In the genomic region with DNA sequence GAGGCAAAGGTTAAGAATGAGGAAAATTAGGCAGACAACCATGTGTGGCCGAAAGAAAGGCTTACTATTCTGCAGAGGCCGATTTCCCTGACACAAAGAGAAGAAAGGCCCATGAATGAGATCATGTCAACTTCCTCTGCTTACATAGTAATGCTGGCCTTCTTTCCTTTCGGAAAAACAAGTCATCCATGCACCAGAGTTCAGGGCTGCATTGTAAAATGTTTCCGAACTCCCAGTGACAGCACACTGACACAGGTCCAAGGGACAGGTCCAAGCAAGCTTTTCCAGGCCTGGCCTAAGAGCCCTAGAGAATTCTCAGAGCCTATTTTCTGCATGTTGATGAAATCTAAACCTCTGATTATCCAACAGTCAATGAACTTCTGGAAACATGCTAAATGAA, we compare ENCODE assay signal across 1 cellular context.
TF ChIP-seq lines count a peak whose summit lies in the region.

No MANE protein-coding gene starts in this region.

TF ChIP-seq in HepG2, 621 proteins besides CTCF, POLR2A, EP300 and RAD21 (continued from another document):
- TF ChIP-seq ZGPAT (CRISPR knock-in tag; IDR thresholded peaks at IDR 0.05) (no peak), ZNF234 (CRISPR knock-in tag; conservative IDR thresholded peaks at IDR 0.05) (no peak), ELF1 (CRISPR knock-in tag; IDR thresholded peaks at IDR 0.05) (peak; percentile 52; the same call in 1 of the 2 replicates), ZNF567 (CRISPR knock-in tag; IDR thresholded peaks at IDR 0.05; ENCODE audit: borderline replicate concordance) (no peak), FOXK2 (IDR thresholded peaks at IDR 0.05) (no peak), ZNF430 (CRISPR knock-in tag; IDR thresholded peaks at IDR 0.05) (no peak), CREB3 (CRISPR knock-in tag; IDR thresholded peaks at IDR 0.05) (no peak), TBX2 (CRISPR knock-in tag; IDR thresholded peaks at IDR 0.05; ENCODE audit: borderline replicate concordance) (peak; percentile 74; the same call in 1 of the 2 replicates), SMYD3 (CRISPR knock-in tag; IDR thresholded peaks at IDR 0.05) (no peak), DPF2 (CRISPR knock-in tag; IDR thresholded peaks at IDR 0.05; ENCODE audit: borderline replicate concordance, low read depth) (peak; percentile 59; the same call in 1 of the 2 replicates), CHD2 (IDR thresholded peaks at IDR 0.05; ENCODE audit: low read depth, low read length) (no peak), KDM3A (CRISPR knock-in tag; IDR thresholded peaks at IDR 0.05; ENCODE audit: low read depth) (no peak), HNRNPLL (IDR thresholded peaks at IDR 0.05; ENCODE audit: low read depth, low read length, poor library complexity, severe bottlenecking) (no peak), ZNF879 (CRISPR knock-in tag; IDR thresholded peaks at IDR 0.05) (no peak), ZKSCAN8 (CRISPR knock-in tag; IDR thresholded peaks at IDR 0.05; ENCODE audit: borderline replicate concordance) (no peak), NAIF1 (CRISPR knock-in tag; IDR thresholded peaks at IDR 0.05; ENCODE audit: borderline replicate concordance) (no peak), TCF7 (IDR thresholded peaks at IDR 0.05; ENCODE audit: low read depth) (peak; percentile 44; the same call in 1 of the 2 replicates), ZNF644 (CRISPR knock-in tag; IDR thresholded peaks at IDR 0.05; ENCODE audit: low read depth) (0 out of 2 replicates have a peak, but pooled peaks have one; percentile 14), NFE2 (CRISPR knock-in tag; IDR thresholded peaks at IDR 0.05) (no peak), ZNF232 (CRISPR knock-in tag; IDR thresholded peaks at IDR 0.05; ENCODE audit: borderline replicate concordance) (no peak), ZNF737 (CRISPR knock-in tag; IDR thresholded peaks at IDR 0.05; ENCODE audit: borderline replicate concordance) (no peak), ZNF574 (CRISPR knock-in tag; IDR thresholded peaks at IDR 0.05) (0 out of 2 replicates have a peak, but pooled peaks have one; percentile 30), TIGD3 (CRISPR knock-in tag; IDR thresholded peaks at IDR 0.05; ENCODE audit: borderline replicate concordance) (no peak), RCOR2 (CRISPR knock-in tag; IDR thresholded peaks at IDR 0.05) (0 out of 2 replicates have a peak, but pooled peaks have one; percentile 27), MAFK (conservative IDR thresholded peaks at IDR 0.05 in 1 of 2, IDR thresholded peaks at IDR 0.05 in 1 of 2; ENCODE audit: low read length in 2 of 2) (peak in 1 of 2 experiments; percentile 60; a peak in 2 of 4 replicates), BCL6 (CRISPR knock-in tag; IDR thresholded peaks at IDR 0.05) (peak; percentile 51), ETV5 (CRISPR knock-in tag; IDR thresholded peaks at IDR 0.05; ENCODE audit: borderline replicate concordance) (peak; percentile 61; the same call in 1 of the 2 replicates)
- TF ChIP-seq, protein P1, sequence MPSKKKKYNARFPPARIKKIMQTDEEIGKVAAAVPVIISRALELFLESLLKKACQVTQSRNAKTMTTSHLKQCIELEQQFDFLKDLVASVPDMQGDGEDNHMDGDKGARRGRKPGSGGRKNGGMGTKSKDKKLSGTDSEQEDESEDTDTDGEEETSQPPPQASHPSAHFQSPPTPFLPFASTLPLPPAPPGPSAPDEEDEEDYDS (CRISPR knock-in tag; IDR thresholded peaks at IDR 0.05) = 0 out of 2 replicates have a peak, but pooled peaks have one; percentile 10
- TF ChIP-seq, protein P2, sequence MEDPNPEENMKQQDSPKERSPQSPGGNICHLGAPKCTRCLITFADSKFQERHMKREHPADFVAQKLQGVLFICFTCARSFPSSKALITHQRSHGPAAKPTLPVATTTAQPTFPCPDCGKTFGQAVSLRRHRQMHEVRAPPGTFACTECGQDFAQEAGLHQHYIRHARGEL (CRISPR knock-in tag; IDR thresholded peaks at IDR 0.05) = no peak
- TF ChIP-seq, protein P3, sequence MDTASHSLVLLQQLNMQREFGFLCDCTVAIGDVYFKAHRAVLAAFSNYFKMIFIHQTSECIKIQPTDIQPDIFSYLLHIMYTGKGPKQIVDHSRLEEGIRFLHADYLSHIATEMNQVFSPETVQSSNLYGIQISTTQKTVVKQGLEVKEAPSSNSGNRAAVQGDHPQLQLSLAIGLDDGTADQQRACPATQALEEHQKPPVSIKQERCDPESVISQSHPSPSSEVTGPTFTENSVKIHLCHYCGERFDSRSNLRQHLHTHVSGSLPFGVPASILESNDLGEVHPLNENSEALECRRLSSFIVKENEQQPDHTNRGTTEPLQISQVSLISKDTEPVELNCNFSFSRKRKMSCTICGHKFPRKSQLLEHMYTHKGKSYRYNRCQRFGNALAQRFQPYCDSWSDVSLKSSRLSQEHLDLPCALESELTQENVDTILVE (CRISPR knock-in tag; IDR thresholded peaks at IDR 0.05) = no peak
